6 cellular contexts compared by ENCODE assay signal in the genomic region with DNA sequence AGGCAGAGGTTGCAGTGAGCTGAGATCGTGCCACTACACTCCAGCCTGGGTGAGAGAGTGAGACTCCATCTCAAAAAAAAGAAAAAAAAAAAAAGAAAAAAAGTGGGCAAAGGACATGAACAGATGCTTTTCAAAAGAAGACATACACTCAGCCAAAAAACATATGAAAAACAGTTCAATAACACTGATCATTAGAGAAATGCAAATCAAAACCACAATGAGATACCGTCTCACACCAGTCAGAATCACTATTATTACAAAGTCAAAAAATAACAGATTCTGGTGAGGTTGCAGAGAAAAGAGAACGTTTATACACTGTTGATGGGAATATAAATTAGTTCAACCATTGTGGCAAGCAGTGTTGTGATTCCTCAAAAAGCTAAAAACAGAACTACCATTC. TPM values are rescaled to one million over a fixed set of nuclear protein-coding genes. Genes with fewer than 3 reads are reported as not detected.
"Had no signal": no experiment of that assay in that cellular context is flagged by ENCODE, and none has a peak within 500 bp of the region (broad histone marks: within the 10 kb centered on the region; RNA-seq: fewer than 3 reads in every experiment).

No MANE protein-coding gene starts in this region.

RNA-seq across cellular contexts. Expression of a gene that starts 10.6 kb away (rescaled TPM):
- total RNA-seq: GM23338, H1, H9, HepG2, HT1080, MCF 10A had no signal
- polyA plus RNA-seq: GM23338, H1 had no signal
